ENCODE assay signal across 9 cellular contexts in the genomic region with DNA sequence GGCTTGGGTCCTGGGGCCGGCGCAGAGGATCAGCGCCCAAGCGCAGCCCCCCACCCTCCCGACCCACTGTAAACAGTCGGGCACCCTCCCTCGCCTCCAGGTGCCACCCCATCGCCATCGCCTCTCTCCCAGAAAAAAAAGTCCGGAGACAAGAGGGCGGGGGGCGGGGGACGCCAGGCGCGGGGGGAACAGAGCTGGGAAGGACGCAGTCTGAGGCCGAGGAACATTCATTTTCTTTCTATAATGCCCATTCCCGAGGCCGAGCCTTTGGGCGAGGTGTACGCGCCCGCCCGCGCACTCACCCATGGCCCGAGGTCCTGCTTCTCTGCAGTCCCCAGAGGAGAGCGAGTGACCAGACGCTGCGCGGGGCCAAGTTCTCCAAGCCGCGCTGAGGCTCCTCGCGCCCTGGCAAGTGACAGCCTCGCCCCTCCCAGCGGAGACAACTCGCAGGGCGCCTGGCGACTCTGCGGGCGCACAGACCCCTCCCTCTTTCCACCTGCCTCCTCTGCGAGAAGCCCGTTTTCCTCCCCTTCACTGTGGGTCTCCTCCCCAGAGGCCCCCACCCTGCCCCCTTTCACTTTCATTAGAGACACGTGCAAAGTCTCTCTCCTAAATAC.
DNase-seq lines count a peak whose midpoint lies in the region; ATAC-seq and TF ChIP-seq lines count a peak whose summit lies in the region.
"Had no signal": no experiment of that assay in that cellular context is flagged by ENCODE, and none has a peak within 500 bp of the region (broad histone marks: within the 10 kb centered on the region; RNA-seq: fewer than 3 reads in every experiment).

No MANE protein-coding gene starts in this region.

- 0% methylated on average over 42 to 44 of the region's 44 CpGs for WGBS in heart right ventricle, 2 donors

- no peak overlapping the region for H3K4me3 ChIP-seq in Caco-2 (ENCODE audit: low read depth, low read length)
- peak overlapping the region; percentile 10 to 56 (median 48) for H3K4me3 ChIP-seq in heart right ventricle
- peak overlapping the region; percentile 46 for H3K4me3 ChIP-seq in parathyroid adenoma (ENCODE audit: low read depth, low read length)
- H3K4me3 ChIP-seq: SJCRH30 had no signal

- no TSS peak for BruUV-seq in Caco-2 (replicated peaks; lab: Mats Ljungman, UMichigan)

- intact Hi-C loops in Caco-2 (cut with micrococcal nuclease; ENCODE audit: unreplicated experiment) (no loop called here), heart right ventricle (cut with DNase I) (no loop called here)
- intact Hi-C loops in activated CD8-positive, alpha-beta T cell treated with anti-CD3 and anti-CD28 coated beads for 36 hours (cut with micrococcal nuclease), result no loop called here

- no peaks in the 10 kb centered on the region for H3K4me1 ChIP-seq in Caco-2
- peaks cover 0 to 17% (median 12%) of the 10 kb centered on the region in 9 donors for H3K4me1 ChIP-seq in heart right ventricle
- no peaks in the 10 kb centered on the region for H3K4me1 ChIP-seq in parathyroid adenoma
- H3K4me1 ChIP-seq: SJCRH30 had no signal

- H3K27ac ChIP-seq in heart right ventricle, result no peak overlapping the region
- no peak overlapping the region for H3K27ac ChIP-seq in parathyroid adenoma
- H3K27ac ChIP-seq: SJCRH30 had no signal

- no peaks in the 10 kb centered on the region for H3K36me3 ChIP-seq in Caco-2 (ENCODE audit: control insufficient read depth, insufficient read depth, low read length)
- H3K36me3 ChIP-seq in heart right ventricle, result no peaks in the 10 kb centered on the region
- H3K36me3 ChIP-seq in parathyroid adenoma (ENCODE audit: control insufficient read depth, insufficient read depth, low read length), result no peaks in the 10 kb centered on the region
- H3K36me3 ChIP-seq: SJCRH30 had no signal

- no peaks in the 10 kb centered on the region for H3K36me3 Mint-ChIP-seq in Caco-2 (ENCODE audit: insufficient read depth, unreplicated experiment)
- no peaks in the 10 kb centered on the region for H3K36me3 Mint-ChIP-seq in activated CD8-positive, alpha-beta T cell treated with anti-CD3 and anti-CD28 coated beads for 36 hours (ENCODE audit: low read depth)

- H3K27me3 ChIP-seq in Caco-2 (replicated peaks; ENCODE audit: control insufficient read depth, insufficient read depth, low read length), result no peaks in the 10 kb centered on the region
- peaks cover 0 to 57% (median 38%) of the 10 kb centered on the region in 7 donors for H3K27me3 ChIP-seq in heart right ventricle
- H3K27me3 ChIP-seq in parathyroid adenoma (ENCODE audit: control insufficient read depth, insufficient read depth, low read length), result no peaks in the 10 kb centered on the region
- H3K27me3 ChIP-seq: SJCRH30 had no signal

- no peaks in the 10 kb centered on the region for H3K9me3 Mint-ChIP-seq in Caco-2 (ENCODE audit: unreplicated experiment)
- no peaks in the 10 kb centered on the region for H3K9me3 Mint-ChIP-seq in activated CD8-positive, alpha-beta T cell treated with anti-CD3 and anti-CD28 coated beads for 36 hours

- H3K4me2 ChIP-seq in parathyroid adenoma (ENCODE audit: low read length), result peak overlapping the region; percentile 81

- TF ChIP-seq CTCF in Caco-2 (IDR thresholded peaks at IDR 0.05; ENCODE audit: insufficient read depth in 1 of 2, low read depth in 1 of 2, low read length in 1 of 2, severe bottlenecking in 1 of 2, unreplicated experiment in 1 of 2) (no peak), heart right ventricle (IDR thresholded peaks at IDR 0.05) (no peak), parathyroid adenoma (IDR thresholded peaks at IDR 0.05) (no peak)
- TF ChIP-seq CTCF in activated CD8-positive, alpha-beta T cell treated with anti-CD3 and anti-CD28 coated beads for 36 hours (IDR thresholded peaks at IDR 0.05), result no peak

- H3K9ac ChIP-seq in parathyroid adenoma, result no peak overlapping the region

- no peak overlapping the region for H3K27ac Mint-ChIP-seq in Caco-2 (ENCODE audit: unreplicated experiment)
- no peak overlapping the region for H3K27ac Mint-ChIP-seq in activated CD8-positive, alpha-beta T cell treated with anti-CD3 and anti-CD28 coated beads for 36 hours

- ATAC-seq in GM19372 (IDR thresholded peaks at IDR 0.05; ENCODE audit: low read depth, unreplicated experiment), result peak; percentile 64
- ATAC-seq in HG03469 (IDR thresholded peaks at IDR 0.05; ENCODE audit: unreplicated experiment), result peak; percentile 49
- peak; percentile 47 for ATAC-seq in activated CD8-positive, alpha-beta T cell treated with anti-CD3 and anti-CD28 coated beads for 36 hours
- peak in 3 of 8 donors; percentile 28 to 62 (median 42) for ATAC-seq in heart right ventricle

- H2AFZ ChIP-seq in parathyroid adenoma, result peak overlapping the region; percentile 38

- H3K4me3 Mint-ChIP-seq in Caco-2 (ENCODE audit: unreplicated experiment), result peak overlapping the region; percentile 38
- peak overlapping the region; percentile 11 for H3K4me3 Mint-ChIP-seq in activated CD8-positive, alpha-beta T cell treated with anti-CD3 and anti-CD28 coated beads for 36 hours

- peaks cover 5% of the 10 kb centered on the region for H3K27me3 Mint-ChIP-seq in Caco-2 (ENCODE audit: insufficient read depth, unreplicated experiment)
- H3K27me3 Mint-ChIP-seq in activated CD8-positive, alpha-beta T cell treated with anti-CD3 and anti-CD28 coated beads for 36 hours, result peaks cover 35% of the 10 kb centered on the region

- no peaks in the 10 kb centered on the region for H3K4me1 Mint-ChIP-seq in Caco-2 (ENCODE audit: low read depth, unreplicated experiment)
- peaks cover 6% of the 10 kb centered on the region for H3K4me1 Mint-ChIP-seq in activated CD8-positive, alpha-beta T cell treated with anti-CD3 and anti-CD28 coated beads for 36 hours (ENCODE audit: low read depth)

- CTCF ChIA-PET in Caco-2 (lab: Charles Lee), result no interaction called here
- CTCF ChIA-PET in activated CD8-positive, alpha-beta T cell treated with anti-CD3 and anti-CD28 coated beads for 36 hours (lab: Charles Lee), result no interaction called here

- no peaks in the 10 kb centered on the region for H3K79me2 ChIP-seq in parathyroid adenoma

- POLR2A ChIA-PET in Caco-2 (lab: Charles Lee), result no interaction called here
- POLR2A ChIA-PET in activated CD8-positive, alpha-beta T cell treated with anti-CD3 and anti-CD28 coated beads for 36 hours (lab: Charles Lee), result no interaction called here

- H3K9me3 ChIP-seq in Caco-2 (no peaks in the 10 kb centered on the region), heart right ventricle (no peaks in the 10 kb centered on the region), parathyroid adenoma (ENCODE audit: control insufficient read depth, low read length) (no peaks in the 10 kb centered on the region)
- H3K9me3 ChIP-seq: SJCRH30 had no signal

- DNase-seq in Caco-2, result no peak
- DNase-seq in activated CD8-positive, alpha-beta T cell treated with anti-CD3 and anti-CD28 coated beads for 36 hours, result peak; percentile 11
- DNase-seq in heart right ventricle, result peak in 1 of 2 donors; percentile 14
- DNase-seq in GOT3 (lab: John Stamatoyannopoulos, UW), result no peak
- DNase-seq in NCI-H446 (lab: John Stamatoyannopoulos, UW), result no peak
